ENCODE assay signal across 14 cellular contexts in genomic region chr6:146892613-146893401, GRCh38.
A peak's percentile ranks its signal among the peaks of the same experiment; 100 is the strongest.
DNase-seq lines count a peak whose midpoint lies in the region; ATAC-seq and TF ChIP-seq lines count a peak whose summit lies in the region.
"Had no signal": no experiment of that assay in that cellular context is flagged by ENCODE, and none has a peak within 500 bp of the region (broad histone marks: within the 10 kb centered on the region; RNA-seq: fewer than 3 reads in every experiment).

No MANE protein-coding gene starts in this region.

- no peaks in the 10 kb centered on the region for H3K36me3 Mint-ChIP-seq in activated naive CD8-positive, alpha-beta T cell treated with anti-CD3 and anti-CD28 coated beads for 36 hours
- H3K36me3 Mint-ChIP-seq: naive B cell had no signal

- no peak overlapping the region for H3K27ac Mint-ChIP-seq in activated naive CD8-positive, alpha-beta T cell treated with anti-CD3 and anti-CD28 coated beads for 36 hours
- H3K27ac Mint-ChIP-seq: naive B cell had no signal

- TF ChIP-seq CTCF in AG09309 (IDR thresholded peaks at IDR 0.05; ENCODE audit: control insufficient read depth, insufficient read depth, low read depth, low read length, missing control alignments), result no peak

- intact Hi-C loops in Right ventricle myocardium inferior (cut with DNase I), result no loop called here

- peaks cover 24% of the 10 kb centered on the region for H3K27me3 Mint-ChIP-seq in activated naive CD8-positive, alpha-beta T cell treated with anti-CD3 and anti-CD28 coated beads for 36 hours

- H3K4me3 ChIP-seq in AG09309 (ENCODE audit: control insufficient read depth, low read depth, low read length), result no peak overlapping the region
- H3K4me3 ChIP-seq: tibial artery had no signal

- H3K4me3 Mint-ChIP-seq in activated naive CD8-positive, alpha-beta T cell treated with anti-CD3 and anti-CD28 coated beads for 36 hours, result no peak overlapping the region
- H3K4me3 Mint-ChIP-seq: naive B cell had no signal

- H3K4me1 Mint-ChIP-seq in activated naive CD8-positive, alpha-beta T cell treated with anti-CD3 and anti-CD28 coated beads for 36 hours, result peaks cover 2% of the 10 kb centered on the region

- H3K9me3 Mint-ChIP-seq in activated naive CD8-positive, alpha-beta T cell treated with anti-CD3 and anti-CD28 coated beads for 36 hours, result no peaks in the 10 kb centered on the region

- peak; percentile 68 for DNase-seq in AG09309 (ENCODE audit: low read depth)
- DNase-seq in UCSD-AML1 (lab: John Stamatoyannopoulos, UW; ENCODE audit: unreplicated experiment), result peak; percentile 65
- DNase-seq in kidney glomerular epithelial cell (lab: John Stamatoyannopoulos, UW), result peak; percentile 13
- no peak for DNase-seq in hypothalamus (lab: John Stamatoyannopoulos, UW)
- no peak for DNase-seq in HT-29 (ENCODE audit: low spot score)
- DNase-seq in Right ventricle myocardium inferior (ENCODE audit: missing footprints), result no peak
- DNase-seq in activated naive CD8-positive, alpha-beta T cell treated with anti-CD3 and anti-CD28 coated beads for 36 hours, result no peak
- DNase-seq: anterior cingulate cortex; glutamatergic neuron; naive B cell; NCI-H1417 treated with DMSO at 0.1 percent for 48 hours; stimulated activated CD4-positive, alpha-beta T cell treated with anti-CD3 and anti-CD28 coated beads, Interleukin-4, amount 100 ng/mL, for 4 hours; tibial artery had no signal

- peak; percentile 41 for ATAC-seq in HG03432 (IDR thresholded peaks at IDR 0.05; ENCODE audit: unreplicated experiment)
- ATAC-seq in Right ventricle myocardium inferior, result no peak

Comparison
In these comparisons a context has a peak if more than half of its experiments do, and no peak if none do; other contexts are left out.
1. DNase-seq: peak in AG09309 (single experiment), UCSD-AML1 (single experiment) and kidney glomerular epithelial cell (single experiment); none in hypothalamus (0 of 51), HT-29 (single experiment), Right ventricle myocardium inferior (single experiment) and activated naive CD8-positive, alpha-beta T cell treated with anti-CD3 and anti-CD28 coated beads for 36 hours (single experiment).